In the genomic region with DNA sequence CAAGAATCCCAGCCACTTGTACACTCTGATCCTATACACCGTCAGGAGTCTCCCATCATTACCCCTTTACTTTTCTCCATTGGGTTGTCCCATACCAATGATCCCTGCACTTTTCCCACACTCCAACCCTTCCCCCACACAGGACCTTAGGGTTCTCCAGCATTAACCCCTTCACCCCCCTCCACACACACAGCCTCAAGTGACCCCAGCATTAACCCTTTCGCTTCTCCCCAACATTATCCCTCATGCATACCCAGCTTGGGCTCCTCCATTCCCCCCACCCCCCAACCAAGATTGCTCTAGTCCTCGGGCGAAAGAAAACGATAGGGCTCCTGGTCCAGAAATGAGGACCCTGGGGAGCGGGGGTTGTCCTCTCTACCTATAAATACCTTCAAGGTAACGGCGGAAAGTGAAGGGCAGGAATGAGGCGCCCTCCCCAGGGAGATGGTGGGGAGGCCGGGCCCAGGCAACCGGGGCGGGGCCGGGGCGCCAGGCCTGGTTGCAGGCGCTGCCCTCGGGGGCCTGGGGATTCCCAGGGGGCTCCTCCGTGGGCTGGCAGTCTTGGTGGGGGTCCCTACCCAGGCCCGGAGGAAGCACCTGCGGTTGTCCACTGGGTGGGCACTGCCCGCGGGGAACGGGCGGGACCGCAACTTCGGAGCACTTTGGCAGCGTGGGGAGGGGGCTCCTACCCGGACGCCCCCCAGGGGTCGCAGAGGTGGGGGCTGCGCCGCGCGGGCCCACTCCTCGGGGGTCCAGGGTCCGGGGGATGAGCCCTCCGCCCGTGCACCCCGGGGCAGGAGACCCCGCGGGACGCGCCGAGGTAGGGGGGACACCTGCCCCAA, we compare ENCODE assay signal across 1 cellular context.
TF ChIP-seq lines count a peak whose summit lies in the region.

No MANE protein-coding gene starts in this region.

TF ChIP-seq in IMR-90, 13 proteins besides CTCF, POLR2A, EP300 and RAD21 (continued from another document):
- TF ChIP-seq, protein P1, sequence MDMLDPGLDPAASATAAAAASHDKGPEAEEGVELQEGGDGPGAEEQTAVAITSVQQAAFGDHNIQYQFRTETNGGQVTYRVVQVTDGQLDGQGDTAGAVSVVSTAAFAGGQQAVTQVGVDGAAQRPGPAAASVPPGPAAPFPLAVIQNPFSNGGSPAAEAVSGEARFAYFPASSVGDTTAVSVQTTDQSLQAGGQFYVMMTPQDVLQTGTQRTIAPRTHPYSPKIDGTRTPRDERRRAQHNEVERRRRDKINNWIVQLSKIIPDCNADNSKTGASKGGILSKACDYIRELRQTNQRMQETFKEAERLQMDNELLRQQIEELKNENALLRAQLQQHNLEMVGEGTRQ (IDR thresholded peaks at IDR 0.05; ENCODE audit: low read depth, low read length) = no peak
- TF ChIP-seq, protein P2, sequence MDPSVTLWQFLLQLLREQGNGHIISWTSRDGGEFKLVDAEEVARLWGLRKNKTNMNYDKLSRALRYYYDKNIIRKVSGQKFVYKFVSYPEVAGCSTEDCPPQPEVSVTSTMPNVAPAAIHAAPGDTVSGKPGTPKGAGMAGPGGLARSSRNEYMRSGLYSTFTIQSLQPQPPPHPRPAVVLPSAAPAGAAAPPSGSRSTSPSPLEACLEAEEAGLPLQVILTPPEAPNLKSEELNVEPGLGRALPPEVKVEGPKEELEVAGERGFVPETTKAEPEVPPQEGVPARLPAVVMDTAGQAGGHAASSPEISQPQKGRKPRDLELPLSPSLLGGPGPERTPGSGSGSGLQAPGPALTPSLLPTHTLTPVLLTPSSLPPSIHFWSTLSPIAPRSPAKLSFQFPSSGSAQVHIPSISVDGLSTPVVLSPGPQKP (IDR thresholded peaks at IDR 0.05; ENCODE audit: borderline replicate concordance, low read depth, low read length) = no peak
- no peak for TF ChIP-seq RCOR1 (IDR thresholded peaks at IDR 0.05; ENCODE audit: insufficient replicate concordance, low read length)
- TF ChIP-seq CEBPB (IDR thresholded peaks at IDR 0.05; ENCODE audit: low read depth, low read length) = no peak
- TF ChIP-seq CHD1 (IDR thresholded peaks at IDR 0.05; ENCODE audit: low read depth, low read length) = no peak
- no peak for TF ChIP-seq MAZ (IDR thresholded peaks at IDR 0.05; ENCODE audit: borderline replicate concordance, low read depth, low read length)
